ENCODE assay signal across 1 cellular context in the genomic region with DNA sequence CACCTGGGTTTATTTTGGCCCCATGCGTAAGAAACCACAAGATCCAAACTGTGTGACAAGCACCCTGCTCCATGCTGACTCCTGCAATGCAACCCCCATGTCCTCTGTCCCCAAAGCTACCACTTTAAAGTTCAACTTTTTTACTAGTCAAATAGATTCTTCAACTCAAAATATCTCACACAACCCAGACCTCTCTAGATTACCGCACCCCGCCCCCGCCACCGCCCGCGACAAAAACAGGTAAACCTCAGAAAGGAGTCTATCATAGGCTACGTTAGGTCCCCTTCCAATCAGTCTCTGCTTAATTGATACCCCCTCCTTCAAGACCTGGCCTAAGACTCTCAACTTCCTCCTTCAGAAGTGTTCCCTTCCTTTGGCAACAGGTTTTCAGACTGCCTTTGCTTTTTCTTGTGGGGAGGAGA.
TF ChIP-seq lines count a peak whose summit lies in the region.

No MANE protein-coding gene starts in this region.

TF ChIP-seq in K562, 482 proteins besides CTCF, POLR2A, EP300 and RAD21 (continued from another document):
- TF ChIP-seq, protein P1, sequence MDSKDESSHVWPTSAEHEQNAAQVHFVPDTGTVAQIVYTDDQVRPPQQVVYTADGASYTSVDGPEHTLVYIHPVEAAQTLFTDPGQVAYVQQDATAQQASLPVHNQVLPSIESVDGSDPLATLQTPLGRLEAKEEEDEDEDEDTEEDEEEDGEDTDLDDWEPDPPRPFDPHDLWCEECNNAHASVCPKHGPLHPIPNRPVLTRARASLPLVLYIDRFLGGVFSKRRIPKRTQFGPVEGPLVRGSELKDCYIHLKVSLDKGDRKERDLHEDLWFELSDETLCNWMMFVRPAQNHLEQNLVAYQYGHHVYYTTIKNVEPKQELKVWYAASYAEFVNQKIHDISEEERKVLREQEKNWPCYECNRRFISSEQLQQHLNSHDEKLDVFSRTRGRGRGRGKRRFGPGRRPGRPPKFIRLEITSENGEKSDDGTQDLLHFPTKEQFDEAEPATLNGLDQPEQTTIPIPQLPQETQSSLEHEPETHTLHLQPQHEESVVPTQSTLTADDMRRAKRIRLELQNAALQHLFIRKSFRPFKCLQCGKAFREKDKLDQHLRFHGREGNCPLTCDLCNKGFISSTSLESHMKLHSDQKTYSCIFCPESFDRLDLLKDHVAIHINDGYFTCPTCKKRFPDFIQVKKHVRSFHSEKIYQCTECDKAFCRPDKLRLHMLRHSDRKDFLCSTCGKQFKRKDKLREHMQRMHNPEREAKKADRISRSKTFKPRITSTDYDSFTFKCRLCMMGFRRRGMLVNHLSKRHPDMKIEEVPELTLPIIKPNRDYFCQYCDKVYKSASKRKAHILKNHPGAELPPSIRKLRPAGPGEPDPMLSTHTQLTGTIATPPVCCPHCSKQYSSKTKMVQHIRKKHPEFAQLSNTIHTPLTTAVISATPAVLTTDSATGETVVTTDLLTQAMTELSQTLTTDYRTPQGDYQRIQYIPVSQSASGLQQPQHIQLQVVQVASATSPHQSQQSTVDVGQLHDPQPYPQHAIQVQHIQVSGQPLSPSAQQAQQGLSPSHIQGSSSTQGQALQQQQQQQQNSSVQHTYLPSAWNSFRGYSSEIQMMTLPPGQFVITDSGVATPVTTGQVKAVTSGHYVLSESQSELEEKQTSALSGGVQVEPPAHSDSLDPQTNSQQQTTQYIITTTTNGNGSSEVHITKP (IDR thresholded peaks at IDR 0.05; ENCODE audit: partially characterized antibody), result no peak
